8 cellular contexts compared by ENCODE assay signal in genomic region chrX:16719334-16720084, GRCh38. TPM values are rescaled to one million over a fixed set of nuclear protein-coding genes. Genes with fewer than 3 reads are reported as not detected.
A peak's percentile ranks its signal among the peaks of the same experiment; 100 is the strongest.
DNase-seq lines count a peak whose midpoint lies in the region; TF ChIP-seq lines count a peak whose summit lies in the region.

Gene SYAP1 (plus strand): TSS chrX:16719612. CDS start chrX:16719725, 113 bp downstream.

- DNase-seq in CD8-positive, alpha-beta memory T cell, result peak; percentile 88 to 99 (median 94)
- peak; percentile 77 for DNase-seq in GM20000 (ENCODE audit: low spot score)
- DNase-seq in HT-29 (ENCODE audit: low spot score), result peak; percentile 99
- DNase-seq in NOMO-1 (lab: John Stamatoyannopoulos, UW; ENCODE audit: unreplicated experiment in 2 of 2), result peak; percentile 86 to 91
- DNase-seq in effector CD8-positive, alpha-beta T cell (lab: John Stamatoyannopoulos, UW), result peak; percentile 87
- peak; percentile 97 to 98 for DNase-seq in lung microvascular endothelial cell (ENCODE audit: low read depth in 2 of 2)
- DNase-seq in stimulated activated CD4-positive, alpha-beta T cell treated with anti-CD3 and anti-CD28 coated beads, TNF-alpha, amount 100 ng/mL, for 48 hours (ENCODE audit: low read depth in 3 of 3), result peak; percentile 77 to 96 (median 81)

- peak within 1 kb of the TSS; percentile 96 to 100 (median 99) for H3K27ac Mint-ChIP-seq in CD8-positive, alpha-beta memory T cell

- peak within 1 kb of the TSS; percentile 98 for H3K27ac ChIP-seq in CD8-positive, alpha-beta memory T cell (ENCODE audit: low read depth, low read length)

- H3K27me3 ChIP-seq in CD8-positive, alpha-beta memory T cell (ENCODE audit: insufficient read depth, low read length, poor library complexity, severe bottlenecking), result no peaks in the 10 kb centered on the region

- H3K4me3 ChIP-seq in CD8-positive, alpha-beta memory T cell (ENCODE audit: low read length), result peak within 1 kb of the TSS; percentile 79

- H3K36me3 ChIP-seq in CD8-positive, alpha-beta memory T cell (ENCODE audit: insufficient read depth, low read length), result no peaks in the 10 kb centered on the region

- CTCF ChIA-PET in CD8-positive, alpha-beta memory T cell (lab: Charles Lee), result interaction anchor here (1.0 kb wide), 1 partner anchor 163 kb away, joined by 3 read pairs; no protein-coding TSS in a partner anchor
- CTCF ChIA-PET in activated CD8-positive, alpha-beta memory T cell treated with anti-CD3 and anti-CD28 coated beads for 36 hours (lab: Charles Lee), result no interaction called here

- no peak for TF ChIP-seq CTCF in GM20000 (IDR thresholded peaks at IDR 0.05; ENCODE audit: extremely low read depth, missing control alignments)

- H3K36me3 Mint-ChIP-seq in CD8-positive, alpha-beta memory T cell, result peaks cover 0 to 19% (median 4%) of the 10 kb centered on the region in 3 donors

- peaks cover 36 to 54% (median 48%) of the 10 kb centered on the region in 3 donors for H3K4me1 Mint-ChIP-seq in CD8-positive, alpha-beta memory T cell

- H3K9me3 ChIP-seq in CD8-positive, alpha-beta memory T cell (ENCODE audit: low read length), result no peaks in the 10 kb centered on the region

- peaks cover 0 to 6% (median 0%) of the 10 kb centered on the region in 5 donors for H3K9me3 Mint-ChIP-seq in CD8-positive, alpha-beta memory T cell

- POLR2A ChIA-PET in CD8-positive, alpha-beta memory T cell (lab: Charles Lee), result interaction anchor here (0.6 to 0.8 kb wide), 2 partner anchors 32 to 66 kb away, joined by 3 read pairs; no protein-coding TSS in a partner anchor
- POLR2A ChIA-PET in activated CD8-positive, alpha-beta memory T cell treated with anti-CD3 and anti-CD28 coated beads for 36 hours (lab: Charles Lee), result interaction anchor here (0.7 to 1.0 kb wide), 2 partner anchors 70 to 148 kb away, joined by 4 read pairs; no protein-coding TSS in a partner anchor

- peak within 1 kb of the TSS; percentile 88 to 97 (median 94) for H3K4me3 Mint-ChIP-seq in CD8-positive, alpha-beta memory T cell

- H3K4me1 ChIP-seq in CD8-positive, alpha-beta memory T cell (ENCODE audit: insufficient read depth, low read length), result peaks cover 4% of the 10 kb centered on the region

- H3K27me3 Mint-ChIP-seq in CD8-positive, alpha-beta memory T cell, result peaks cover 0 to 4% of the 10 kb centered on the region in 2 donors

RNA-seq across cellular contexts. Expression of gene SYAP1, which starts in this region (rescaled TPM):
- total RNA-seq in CD8-positive, alpha-beta memory T cell, result 10 to 100 TPM; 18.9 to 22.6 TPM
- polyA plus RNA-seq in CD8-positive, alpha-beta memory T cell, result 22.6 TPM
- 32.5 and 33.5 TPM in 2 replicates for total RNA-seq in HT-29 (2014; rRNA removed; shearing (Covaris generic))
- total RNA-seq in activated CD8-positive, alpha-beta memory T cell treated with anti-CD3 and anti-CD28 coated beads for 36 hours, result 10 to 100 TPM; 20.0 to 21.3 TPM
- total RNA-seq in lung microvascular endothelial cell, result 22.4 and 22.6 TPM in 2 replicates

Comparison
In these comparisons a context has a peak if more than half of its experiments do, and no peak if none do; other contexts are left out.
1. Peak in every context shown above with its lines: DNase-seq, H3K4me3 ChIP-seq and H3K27ac ChIP-seq.